Comparison of ENCODE assay signal across 28 cellular contexts in the genomic region with DNA sequence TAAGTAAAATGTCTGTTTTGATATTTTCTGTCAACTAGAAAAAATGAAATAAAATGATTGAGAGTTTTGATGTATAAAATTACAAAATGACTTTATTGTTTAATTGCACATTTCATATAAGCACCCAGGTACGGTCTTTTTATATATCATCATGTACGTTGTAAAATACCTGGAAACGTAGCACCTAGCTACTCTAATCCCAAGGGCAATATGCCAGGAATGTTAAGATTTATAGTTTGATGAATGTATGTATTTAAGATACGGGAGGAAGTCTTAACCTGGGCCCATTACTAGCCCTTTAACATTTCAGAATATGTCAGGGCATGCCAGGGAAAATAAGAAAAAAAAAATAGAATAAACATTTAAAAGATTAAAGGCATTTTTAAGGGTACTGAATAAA.
"Had no signal": no experiment of that assay in that cellular context is flagged by ENCODE, and none has a peak within 500 bp of the region (broad histone marks: within the 10 kb centered on the region; RNA-seq: fewer than 3 reads in every experiment).

No MANE protein-coding gene starts in this region.

- H3K27ac Mint-ChIP-seq: naive B cell; natural killer cell; nephron progenitor cell; neural progenitor cell; progenitor cell of endocrine pancreas; stimulated activated naive B cell treated with anti-CD40 and anti-IgM and Interleukin-4, amounts not matched to agents 10 μg/mL and 1 μg/mL and 100 μg/mL, for 72 hours had no signal

- H3K4me1 Mint-ChIP-seq: naive B cell; natural killer cell; stimulated activated naive B cell treated with anti-CD40 and anti-IgM and Interleukin-4, amounts not matched to agents 10 μg/mL and 1 μg/mL and 100 μg/mL, for 72 hours had no signal

- H3K4me3 Mint-ChIP-seq: naive B cell; natural killer cell; nephron progenitor cell; neural progenitor cell; stimulated activated naive B cell treated with anti-CD40 and anti-IgM and Interleukin-4, amounts not matched to agents 10 μg/mL and 1 μg/mL and 100 μg/mL, for 72 hours had no signal

- H3K4me3 ChIP-seq: left lung, lower lobe of right lung, neural progenitor cell, right atrium auricular region, right lobe of liver, smooth muscle cell, stomach, testis, thyroid gland, transverse colon, upper lobe of left lung, vagina had no signal

- H3K27me3 Mint-ChIP-seq: naive B cell; stimulated activated naive B cell treated with anti-CD40 and anti-IgM and Interleukin-4, amounts not matched to agents 10 μg/mL and 1 μg/mL and 100 μg/mL, for 72 hours had no signal

- H3K9me3 Mint-ChIP-seq: nephron progenitor cell, neural progenitor cell had no signal

- ATAC-seq: left cardiac atrium; left lung; lower lobe of right lung; natural killer cell; right lobe of liver; stimulated activated naive B cell treated with anti-CD40 and anti-IgM and Interleukin-4, amounts not matched to agents 10 μg/mL and 1 μg/mL and 100 μg/mL, for 72 hours; stimulated activated naive CD8-positive, alpha-beta T cell treated with anti-CD3 and anti-CD28 coated beads, Interleukin-15, Interleukin-2, amounts not matched to agents 100 U/mL and 50 U/mL, for 24 hours had no signal

- H3K36me3 Mint-ChIP-seq: naive B cell; natural killer cell; neural progenitor cell; stimulated activated naive B cell treated with anti-CD40 and anti-IgM and Interleukin-4, amounts not matched to agents 10 μg/mL and 1 μg/mL and 100 μg/mL, for 72 hours had no signal

- H3K36me3 ChIP-seq: left lung, lower lobe of right lung, neural progenitor cell, neutrophil, right atrium auricular region, right lobe of liver, stomach, thyroid gland, transverse colon, upper lobe of left lung, vagina had no signal

- H3K9me3 ChIP-seq: left lung, lower lobe of right lung, neutrophil, right atrium auricular region, right lobe of liver, stomach, testis, thyroid gland, transverse colon, upper lobe of left lung, vagina had no signal

- H3K4me1 ChIP-seq: left lung, lower lobe of right lung, right atrium auricular region, right lobe of liver, stomach, testis, thyroid gland, upper lobe of left lung, vagina had no signal

- DNase-seq: hippocampal formation; kidney glomerular epithelial cell; left cardiac atrium; left lung; lower lobe of right lung; mammary epithelial cell; mesenchymal stem cell; naive B cell; natural killer cell; nephron progenitor cell; occipital lobe; right lobe of liver; stimulated activated CD4-positive, alpha-beta T cell treated with anti-CD3 and anti-CD28 coated beads, Interleukin-15, amount 100 ng/mL, for 24 hours; stimulated activated CD4-positive, alpha-beta T cell treated with anti-CD3 and anti-CD28 coated beads, Interleukin-2, amount 100 ng/mL, for 24 hours; stimulated activated CD4-positive, alpha-beta T cell treated with anti-CD3 and anti-CD28 coated beads, Interleukin-4, amount 100 ng/mL, for 1 hour; stimulated activated naive B cell treated with anti-CD40 and anti-IgM and Interleukin-4, amounts not matched to agents 10 μg/mL and 1 μg/mL and 100 μg/mL, for 72 hours; stimulated activated naive CD8-positive, alpha-beta T cell treated with anti-CD3 and anti-CD28 coated beads, Interleukin-15, Interleukin-2, amounts not matched to agents 100 U/mL and 50 U/mL, for 24 hours; stomach; testis; thyroid gland; transverse colon had no signal
